8 cellular contexts compared by ENCODE assay signal in the genomic region with DNA sequence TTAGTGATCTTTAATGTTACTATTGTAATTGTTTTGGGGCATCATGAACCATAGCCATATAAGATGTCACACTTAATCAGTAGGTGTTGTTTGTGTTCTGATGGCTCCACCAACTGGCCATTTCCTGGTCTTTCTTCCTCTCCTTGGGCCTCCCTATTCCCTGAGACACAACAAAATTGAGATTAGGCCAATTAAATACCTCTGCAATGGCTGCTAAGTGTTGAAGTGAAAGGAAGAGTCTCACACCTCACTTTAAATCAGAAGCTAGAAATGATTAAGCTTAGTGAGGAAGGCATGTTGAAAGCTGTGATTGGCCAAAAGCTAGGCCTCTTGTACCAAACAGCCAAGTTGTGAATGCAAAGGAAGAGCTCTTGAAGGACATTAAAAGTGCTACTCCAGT. TPM values are rescaled to one million over a fixed set of nuclear protein-coding genes. Genes with fewer than 3 reads are reported as not detected.
DNase-seq lines count a peak whose midpoint lies in the region; ATAC-seq and TF ChIP-seq lines count a peak whose summit lies in the region.

No MANE protein-coding gene starts in this region.

- no peaks in the 10 kb centered on the region for H3K27me3 Mint-ChIP-seq in T-cell
- no peaks in the 10 kb centered on the region for H3K27me3 Mint-ChIP-seq in type B pancreatic cell

- H3K4me3 Mint-ChIP-seq in T-cell, result no peak overlapping the region
- no peak overlapping the region for H3K4me3 Mint-ChIP-seq in type B pancreatic cell

- H3K27me3 ChIP-seq in BE2C (no peaks in the 10 kb centered on the region), GM23248 (replicated peaks; ENCODE audit: insufficient read depth) (no peaks in the 10 kb centered on the region), left ventricle myocardium inferior (ENCODE audit: low read depth) (no peaks in the 10 kb centered on the region)

- H4K20me1 ChIP-seq in GM23248 (ENCODE audit: insufficient read depth), result no peaks in the 10 kb centered on the region

- DNase-seq in BE2C (no peak), GM23248 (peak; percentile 41), T-cell (no peak), left ventricle myocardium inferior (no peak), type B pancreatic cell (ENCODE audit: extremely low spot score, unreplicated experiment) (no peak), NCI-H1048 (lab: John Stamatoyannopoulos, UW) (no peak)

- H3K4me1 Mint-ChIP-seq in T-cell (peaks cover 34 to 51% (median 49%) of the 10 kb centered on the region in 3 donors), type B pancreatic cell (ENCODE audit: unreplicated experiment) (peaks cover 4% of the 10 kb centered on the region)

- intact Hi-C loops in left ventricle myocardium inferior (cut with micrococcal nuclease), result no loop called here

- no peak overlapping the region for H3K4me2 ChIP-seq in GM23248 (ENCODE audit: unreplicated experiment)

- no peaks in the 10 kb centered on the region for H3K9me2 ChIP-seq in GM23248 (ENCODE audit: insufficient read depth)

- H3K36me3 Mint-ChIP-seq in T-cell (peaks cover 18% of the 10 kb centered on the region), type B pancreatic cell (peaks cover 4% of the 10 kb centered on the region)

- no peak overlapping the region for H3K4me3 ChIP-seq in BE2C (ENCODE audit: low read depth, low read length)
- no peak overlapping the region for H3K4me3 ChIP-seq in GM23248
- no peak overlapping the region for H3K4me3 ChIP-seq in left ventricle myocardium inferior

- H3K9me3 Mint-ChIP-seq in T-cell (peaks cover 0 to 3% (median 0%) of the 10 kb centered on the region in 3 donors), type B pancreatic cell (peaks cover 3% of the 10 kb centered on the region)

- no peak overlapping the region for H2AFZ ChIP-seq in GM23248

- peak in 2 of 4 experiments; percentile 12 to 28 for ATAC-seq in T-cell (replicated peaks in 1 of 4)
- ATAC-seq in HG02973 (IDR thresholded peaks at IDR 0.05; ENCODE audit: unreplicated experiment), result no peak
- no peak for ATAC-seq in GM21526 (IDR thresholded peaks at IDR 0.05; ENCODE audit: low FRiP score, unreplicated experiment)

- peak overlapping the region; percentile 3 to 13 for H3K27ac Mint-ChIP-seq in T-cell
- H3K27ac Mint-ChIP-seq in type B pancreatic cell, result no peak overlapping the region

- no peaks in the 10 kb centered on the region for H3K4me1 ChIP-seq in BE2C
- H3K4me1 ChIP-seq in GM23248 (ENCODE audit: insufficient read depth), result peaks cover 40% of the 10 kb centered on the region
- H3K4me1 ChIP-seq in left ventricle myocardium inferior, result peaks cover 82% of the 10 kb centered on the region

- H3K9me3 ChIP-seq in BE2C (no peaks in the 10 kb centered on the region), GM23248 (ENCODE audit: low read depth) (no peaks in the 10 kb centered on the region), left ventricle myocardium inferior (replicated peaks) (peaks cover 13% of the 10 kb centered on the region)

- H3K36me3 ChIP-seq in BE2C (no peaks in the 10 kb centered on the region), GM23248 (ENCODE audit: low read depth) (no peaks in the 10 kb centered on the region), left ventricle myocardium inferior (no peaks in the 10 kb centered on the region)

- no peak overlapping the region for H3K9ac ChIP-seq in GM23248

- in situ Hi-C loops in GM23248 (cut with MboI), result no loop called here

- no peak overlapping the region for H3K27ac ChIP-seq in GM23248
- peak overlapping the region; percentile 25 for H3K27ac ChIP-seq in left ventricle myocardium inferior (replicated peaks)

- POLR2A ChIA-PET in T-cell (lab: Charles Lee), result interaction anchor here in 1 of 2 donors (0.5 to 0.6 kb wide), 2 partner anchors 280 to 811 kb away, joined by 3 to 4 read pairs; partner anchors contain the start of genes DTL and INTS7

- H3K79me2 ChIP-seq in GM23248 (ENCODE audit: insufficient read depth), result peaks cover 72% of the 10 kb centered on the region

- CTCF ChIA-PET in T-cell (lab: Charles Lee), result interaction anchor here (0.5 to 1.8 kb wide), 6 partner anchors 91 to 280 kb away, joined by 3 to 9 read pairs (median 4); partner anchors contain the start of genes DTL (in 1 of the 2) and INTS7 (in 1 of the 2)

- TF ChIP-seq CTCF in BE2C (IDR thresholded peaks at IDR 0.05; ENCODE audit: low read depth, low read length) (peak; percentile 33), left ventricle myocardium inferior (IDR thresholded peaks at IDR 0.05; ENCODE audit: borderline replicate concordance) (peak; percentile 35), type B pancreatic cell (conservative IDR thresholded peaks at IDR 0.05) (no peak)

- peaks cover 29% of the 10 kb centered on the region for H3F3A ChIP-seq in GM23248 (ENCODE audit: insufficient read depth)

RNA-seq across cellular contexts. Expression of gene PPP2R5A, which starts 30.7 kb away (rescaled TPM):
- polyA plus RNA-seq in BE2C (2012; ENCODE audit: insufficient read depth, insufficient read length, low read depth), result 12.1 TPM
- total RNA-seq in GM23248 (2014; rRNA removed; shearing (Covaris generic)), result 31.7 and 37.9 TPM in 2 replicates
- polyA plus RNA-seq in GM23248 (2016; fragmentation: Nextera tagmentation; extraction: Ambion mirVana), result 13.9 and 14.2 TPM in 2 replicates
- 10 to 100 TPM; 40.4 to 51.1 (median 46.7) TPM for total RNA-seq in T-cell
- 69.3 TPM for total RNA-seq in left ventricle myocardium inferior
- 20.6 and 34.0 TPM in 2 replicates for total RNA-seq in type B pancreatic cell (ENCODE audit: low replicate concordance)
